ENCODE assay signal across 8 cellular contexts in genomic region chr20:63706852-63707557, GRCh38. TPM values are rescaled to one million over a fixed set of nuclear protein-coding genes. Genes with fewer than 3 reads are reported as not detected.
DNase-seq lines count a peak whose midpoint lies in the region; ATAC-seq, FAIRE-seq and TF ChIP-seq lines count a peak whose summit lies in the region.

No MANE protein-coding gene starts in this region.

- H3K4me2 ChIP-seq in KMS-11 (peak overlapping the region; percentile 83), HepG2 (ENCODE audit: low read depth, low read length) (peak overlapping the region; percentile 96)

- POLR2A ChIA-PET in HepG2 (lab: Yijun Ruan, JAX) = interaction anchor here (0.6 to 12.4 kb wide), 22 partner anchors 9 to 348 kb away, joined by 3 to 190 read pairs (median 7); partner anchors contain the start of genes GMEB2, LIME1, PRPF6 and RTEL1

- ATAC-seq in GM21529 (IDR thresholded peaks at IDR 0.05; ENCODE audit: unreplicated experiment) (peak; percentile 35), HepG2 (peak; percentile 71)

- WGBS in HepG2 (ENCODE audit: low lambda C conversion rate) = under 1% methylated on average over 39 of the region's 56 CpGs

- peak overlapping the region; percentile 52 for H3K9ac ChIP-seq in KMS-11
- peak overlapping the region; percentile 97 for H3K9ac ChIP-seq in HepG2 (ENCODE audit: insufficient read depth, low read depth, low read length)

- H2AFZ ChIP-seq in KMS-11 (ENCODE audit: low read depth) (peak overlapping the region; percentile 42), HepG2 (ENCODE audit: low read length) (no peak overlapping the region)

- H3K27ac ChIP-seq in KMS-11 (peak overlapping the region; percentile 53), WERI-Rb-1 (peak overlapping the region; percentile 94), HepG2 (ENCODE audit: extremely low read length, insufficient read depth, low read length) (peak overlapping the region; percentile 81)

- H3K27me3 ChIP-seq in KMS-11 (ENCODE audit: insufficient read depth, low read depth) (no peaks in the 10 kb centered on the region), WERI-Rb-1 (ENCODE audit: insufficient read depth, low read depth, severe bottlenecking) (no peaks in the 10 kb centered on the region), HepG2 (ENCODE audit: control insufficient read depth in 1 of 2, insufficient read depth in 2 of 2, low read length in 2 of 2) (no peaks in the 10 kb centered on the region; a peak in 1 of 5 replicates)

- peak; percentile 93 for FAIRE-seq in HepG2 (lab: Jason Lieb, UNC)

- TF ChIP-seq EP300 in HepG2 (IDR thresholded peaks at IDR 0.05; ENCODE audit: low read depth in 2 of 2, low read length in 2 of 2) (no peak), HepG2 (CRISPR knock-in tag; IDR thresholded peaks at IDR 0.05; ENCODE audit: borderline replicate concordance) (no peak; the same call in none of the 2 replicates)

- H4K20me1 ChIP-seq in KMS-11 (ENCODE audit: insufficient read depth) (peaks cover 3% of the 10 kb centered on the region; the same call in 1 of the 2 replicates), HepG2 (ENCODE audit: insufficient read depth, low read length) (peaks cover 10% of the 10 kb centered on the region; the same call in 1 of the 2 replicates)

- H3K4me1 ChIP-seq in KMS-11 (ENCODE audit: low read depth, poor library complexity, severe bottlenecking) (peaks cover 20% of the 10 kb centered on the region), HepG2 (ENCODE audit: insufficient read depth, low read length) (peaks cover 36% of the 10 kb centered on the region)

- peak; percentile 99 for TF ChIP-seq RAD21 in HepG2 (CRISPR knock-in tag; IDR thresholded peaks at IDR 0.05)

- BruUV-seq in HepG2 (replicated peaks; lab: Mats Ljungman, UMichigan) = no TSS peak

- H3K4me3 ChIP-seq in KMS-11 (IDR thresholded peaks at IDR 0.05; ENCODE audit: insufficient read depth, low read depth, low read length) (no peak overlapping the region), WERI-Rb-1 (ENCODE audit: low read depth, low read length) (peak overlapping the region; percentile 61), choroid plexus epithelial cell (ENCODE audit: low read depth, low read length) (peak overlapping the region; percentile 83), HepG2 (replicated peaks in 1 of 3; ENCODE audit: insufficient read depth in 1 of 3, low read depth in 2 of 3, low read length in 3 of 3) (peak overlapping the region; percentile 79 to 99 (median 99))

- TF ChIP-seq CTCF in KMS-11 (conservative IDR thresholded peaks at IDR 0.05; ENCODE audit: low read depth, low read length) (peak; percentile 79), WERI-Rb-1 (IDR thresholded peaks at IDR 0.05; ENCODE audit: low read depth, low read length) (peak; percentile 82), choroid plexus epithelial cell (conservative IDR thresholded peaks at IDR 0.05; ENCODE audit: low read depth, low read length) (peak; percentile 59), HepG2 (CRISPR knock-in tag; IDR thresholded peaks at IDR 0.05) (peak; percentile 98)

- intact Hi-C loops in HepG2 (cut with micrococcal nuclease; ENCODE audit: unreplicated experiment) = loop anchor here (1.0 to 2.0 kb wide), 3 partner anchors 34 to 158 kb away; partner anchors contain the start of gene TPD52L2

- H3K36me3 ChIP-seq in KMS-11 (ENCODE audit: insufficient read depth) = no peaks in the 10 kb centered on the region; the same call in 1 of the 2 replicates
- peaks cover 69% of the 10 kb centered on the region for H3K36me3 ChIP-seq in WERI-Rb-1
- H3K36me3 ChIP-seq in HepG2 (replicated peaks in 1 of 2; ENCODE audit: control insufficient read depth in 1 of 2, insufficient read depth in 2 of 2, low read length in 2 of 2) = peaks cover 25 to 58% of the 10 kb centered on the region in 2 experiments

- TF ChIP-seq POLR2A in HepG2 (IDR thresholded peaks at IDR 0.05; ENCODE audit: insufficient read depth in 1 of 2, low read depth in 2 of 2, low read length in 2 of 2) = peak in 1 of 2 experiments; percentile 43; a peak in 1 of 4 replicates

- peaks cover 47% of the 10 kb centered on the region; the same call in 1 of the 2 replicates for H3K79me2 ChIP-seq in KMS-11 (ENCODE audit: insufficient read depth, low read depth)
- peaks cover 58% of the 10 kb centered on the region for H3K79me2 ChIP-seq in HepG2 (ENCODE audit: insufficient read depth, low read length)

- H3K9me3 ChIP-seq in WERI-Rb-1 (ENCODE audit: severe bottlenecking) = no peaks in the 10 kb centered on the region
- H3K9me3 ChIP-seq in HepG2 (ENCODE audit: low read length) = no peaks in the 10 kb centered on the region

- CTCF ChIA-PET in HepG2 (lab: Yijun Ruan, JAX; ENCODE audit: low intra/inter-chr PET ratio, low total read pairs) = interaction anchor here (1.1 to 3.2 kb wide), 6 partner anchors 31 to 267 kb away, joined by 4 to 15 read pairs (median 6); partner anchors contain the start of genes LIME1 and TPD52L2

- DNase-seq in DMS 273 (lab: John Stamatoyannopoulos, UW; ENCODE audit: unreplicated experiment) (peak; percentile 80), WERI-Rb-1 (peak; percentile 80), choroid plexus epithelial cell (ENCODE audit: low read depth) (peak; percentile 59), HepG2 (ENCODE audit: low spot score) (peak; percentile 77), HPDE6-E6E7 (ENCODE audit: extremely low spot score) (no peak)
- DNase-seq in stimulated activated CD8-positive, alpha-beta memory T cell treated with anti-CD3 and anti-CD28 coated beads, Interleukin-7, amount 100 ng/mL, for 4 hours (ENCODE audit: low read depth in 2 of 2) = peak; percentile 43 to 60

- in situ Hi-C loops in HepG2 (cut with HindIII; ENCODE audit: extremely low pct_ligation_motif_present, low pct_unique_long_range_greater_than_20kb) = loop anchor here (5.0 to 10.0 kb wide), 3 partner anchors 35 to 150 kb away; no protein-coding TSS in a partner anchor

RNA-seq across cellular contexts. Expression of gene ARFRP1, which starts 0.8 kb away (rescaled TPM):
- total RNA-seq in HepG2 (2016; rRNA removed; fragmentation: Illumina TruSeq; extraction: Trizol) = 33.7 and 51.1 TPM in 2 replicates
- total RNA-seq in HepG2 (2016; cell fraction: cytosol; rRNA removed; fragmentation: Illumina TruSeq; extraction: Trizol; ENCODE audit: low read depth) = 9.6 and 11.5 TPM in 2 replicates
- total RNA-seq in HepG2 (2016; cell fraction: insoluble cytoplasmic fraction; rRNA removed; fragmentation: Illumina TruSeq; extraction: Trizol) = 31.8 and 53.2 TPM in 2 replicates
- total RNA-seq in HepG2 (2016; cell fraction: membrane; rRNA removed; fragmentation: Illumina TruSeq; extraction: Trizol) = 22.2 and 23.1 TPM in 2 replicates
- 37.5 and 46.0 TPM in 2 replicates for total RNA-seq in HepG2 (2016; cell fraction: nucleus; rRNA removed; fragmentation: Illumina TruSeq; extraction: Trizol)
- 32.0 and 42.8 TPM in 2 replicates for polyA plus RNA-seq in HepG2 (2011; rRNA removed)
- polyA plus RNA-seq in HepG2 (2011; cell fraction: cytosol; rRNA removed) = 48.5 and 49.6 TPM in 2 replicates
- 123 and 125 TPM in 2 replicates for polyA plus RNA-seq in HepG2 (2011; cell fraction: nucleus; rRNA removed)
- 26.6 and 30.7 TPM in 2 replicates for polyA plus RNA-seq in HepG2 (2012)
- polyA plus RNA-seq in HepG2 (2016; cell fraction: cytosol; fragmentation: Illumina TruSeq; extraction: Trizol; ENCODE audit: low read depth) = 8.8 and 9.1 TPM in 2 replicates
- 30.0 and 34.6 TPM in 2 replicates for polyA plus RNA-seq in HepG2 (2016; cell fraction: insoluble cytoplasmic fraction; fragmentation: Illumina TruSeq; extraction: Trizol; ENCODE audit: low read depth)
- polyA plus RNA-seq in HepG2 (2016; cell fraction: membrane; fragmentation: Illumina TruSeq; extraction: Trizol; ENCODE audit: low read depth) = 12.6 and 13.5 TPM in 2 replicates
- polyA plus RNA-seq in HepG2 (2016; cell fraction: nucleus; fragmentation: Illumina TruSeq; extraction: Trizol; ENCODE audit: insufficient read depth, low read depth) = 86.0 and 91.0 TPM in 2 replicates
- polyA minus RNA-seq in HepG2 (2011; rRNA and poly(A)+ RNA removed; ENCODE audit: low replicate concordance) = 28.5 and 35.1 TPM in 2 replicates
- 10.4 and 12.4 TPM in 2 replicates for polyA minus RNA-seq in HepG2 (2011; cell fraction: cytosol; rRNA and poly(A)+ RNA removed)
- 55.9 and 67.1 TPM in 2 replicates for polyA minus RNA-seq in HepG2 (2011; cell fraction: nucleus; rRNA and poly(A)+ RNA removed)

RNA-seq across cellular contexts. Expression of gene ZGPAT, which starts 0.8 kb away (rescaled TPM):
- total RNA-seq in HepG2 (2016; rRNA removed; fragmentation: Illumina TruSeq; extraction: Trizol) = 40.2 and 41.9 TPM in 2 replicates
- total RNA-seq in HepG2 (2016; cell fraction: cytosol; rRNA removed; fragmentation: Illumina TruSeq; extraction: Trizol; ENCODE audit: low read depth) = 34.8 and 37.0 TPM in 2 replicates
- total RNA-seq in HepG2 (2016; cell fraction: insoluble cytoplasmic fraction; rRNA removed; fragmentation: Illumina TruSeq; extraction: Trizol) = 37.7 and 46.6 TPM in 2 replicates
- 18.3 and 22.0 TPM in 2 replicates for total RNA-seq in HepG2 (2016; cell fraction: membrane; rRNA removed; fragmentation: Illumina TruSeq; extraction: Trizol)
- total RNA-seq in HepG2 (2016; cell fraction: nucleus; rRNA removed; fragmentation: Illumina TruSeq; extraction: Trizol) = 23.9 and 24.8 TPM in 2 replicates
- 23.0 and 32.8 TPM in 2 replicates for polyA plus RNA-seq in HepG2 (2011; rRNA removed)
- 17.1 and 24.8 TPM in 2 replicates for polyA plus RNA-seq in HepG2 (2011; cell fraction: cytosol; rRNA removed)
- 93.0 and 104 TPM in 2 replicates for polyA plus RNA-seq in HepG2 (2011; cell fraction: nucleus; rRNA removed)
- 16.8 and 17.7 TPM in 2 replicates for polyA plus RNA-seq in HepG2 (2012)
- 4.5 and 5.1 TPM in 2 replicates for polyA plus RNA-seq in HepG2 (2016; cell fraction: cytosol; fragmentation: Illumina TruSeq; extraction: Trizol; ENCODE audit: low read depth)
- polyA plus RNA-seq in HepG2 (2016; cell fraction: insoluble cytoplasmic fraction; fragmentation: Illumina TruSeq; extraction: Trizol; ENCODE audit: low read depth) = 36.0 and 43.8 TPM in 2 replicates
- 9.1 and 10.0 TPM in 2 replicates for polyA plus RNA-seq in HepG2 (2016; cell fraction: membrane; fragmentation: Illumina TruSeq; extraction: Trizol; ENCODE audit: low read depth)
- polyA plus RNA-seq in HepG2 (2016; cell fraction: nucleus; fragmentation: Illumina TruSeq; extraction: Trizol; ENCODE audit: insufficient read depth, low read depth) = 70.9 and 80.9 TPM in 2 replicates
- polyA minus RNA-seq in HepG2 (2011; rRNA and poly(A)+ RNA removed; ENCODE audit: low replicate concordance) = 12.8 and 40.1 TPM in 2 replicates
- 9.3 and 9.5 TPM in 2 replicates for polyA minus RNA-seq in HepG2 (2011; cell fraction: cytosol; rRNA and poly(A)+ RNA removed)
- polyA minus RNA-seq in HepG2 (2011; cell fraction: nucleus; rRNA and poly(A)+ RNA removed) = 13.8 and 15.9 TPM in 2 replicates

RNA-seq across cellular contexts. Expression of gene TNFRSF6B, which starts 10.6 kb away (rescaled TPM):
- total RNA-seq in HepG2 (2016; rRNA removed; fragmentation: Illumina TruSeq; extraction: Trizol) = not detected in 2 replicates
- total RNA-seq in HepG2 (2016; cell fraction: cytosol; rRNA removed; fragmentation: Illumina TruSeq; extraction: Trizol; ENCODE audit: low read depth) = not detected in 2 replicates
- not detected in 2 replicates for total RNA-seq in HepG2 (2016; cell fraction: insoluble cytoplasmic fraction; rRNA removed; fragmentation: Illumina TruSeq; extraction: Trizol)
- not detected in 2 replicates for total RNA-seq in HepG2 (2016; cell fraction: membrane; rRNA removed; fragmentation: Illumina TruSeq; extraction: Trizol)
- total RNA-seq in HepG2 (2016; cell fraction: nucleus; rRNA removed; fragmentation: Illumina TruSeq; extraction: Trizol) = not detected in 2 replicates
- polyA plus RNA-seq in HepG2 (2011; rRNA removed) = 0.24 and 0.86 TPM in 2 replicates
- 0.45 and 1.3 TPM in 2 replicates for polyA plus RNA-seq in HepG2 (2011; cell fraction: cytosol; rRNA removed)
- polyA plus RNA-seq in HepG2 (2011; cell fraction: nucleus; rRNA removed) = 22.5 and 36.0 TPM in 2 replicates
- polyA plus RNA-seq in HepG2 (2012) = 0.55 TPM in 1 of 2 replicates, not detected in the other
- polyA plus RNA-seq in HepG2 (2016; cell fraction: cytosol; fragmentation: Illumina TruSeq; extraction: Trizol; ENCODE audit: low read depth) = 0.45 and 0.48 TPM in 2 replicates
- 0.32 TPM in 1 of 2 replicates, not detected in the other for polyA plus RNA-seq in HepG2 (2016; cell fraction: insoluble cytoplasmic fraction; fragmentation: Illumina TruSeq; extraction: Trizol; ENCODE audit: low read depth)
- polyA plus RNA-seq in HepG2 (2016; cell fraction: membrane; fragmentation: Illumina TruSeq; extraction: Trizol; ENCODE audit: low read depth) = 0.37 and 0.71 TPM in 2 replicates
- not detected in 2 replicates for polyA plus RNA-seq in HepG2 (2016; cell fraction: nucleus; fragmentation: Illumina TruSeq; extraction: Trizol; ENCODE audit: insufficient read depth, low read depth)
- polyA minus RNA-seq in HepG2 (2011; rRNA and poly(A)+ RNA removed; ENCODE audit: low replicate concordance) = not detected in 2 replicates
- not detected in 2 replicates for polyA minus RNA-seq in HepG2 (2011; cell fraction: cytosol; rRNA and poly(A)+ RNA removed)
- not detected in 2 replicates for polyA minus RNA-seq in HepG2 (2011; cell fraction: nucleus; rRNA and poly(A)+ RNA removed)

RNA-seq across cellular contexts. Expression of gene LIME1, which starts 29.5 kb away (rescaled TPM):
- 51.5 and 61.5 TPM in 2 replicates for total RNA-seq in HepG2 (2016; rRNA removed; fragmentation: Illumina TruSeq; extraction: Trizol)
- total RNA-seq in HepG2 (2016; cell fraction: cytosol; rRNA removed; fragmentation: Illumina TruSeq; extraction: Trizol; ENCODE audit: low read depth) = 59.8 and 81.2 TPM in 2 replicates
- total RNA-seq in HepG2 (2016; cell fraction: insoluble cytoplasmic fraction; rRNA removed; fragmentation: Illumina TruSeq; extraction: Trizol) = 46.5 and 57.9 TPM in 2 replicates
- total RNA-seq in HepG2 (2016; cell fraction: membrane; rRNA removed; fragmentation: Illumina TruSeq; extraction: Trizol) = 59.4 and 77.4 TPM in 2 replicates
- 31.7 and 32.4 TPM in 2 replicates for total RNA-seq in HepG2 (2016; cell fraction: nucleus; rRNA removed; fragmentation: Illumina TruSeq; extraction: Trizol)
- polyA plus RNA-seq in HepG2 (2011; rRNA removed) = 13.0 and 23.5 TPM in 2 replicates
- 20.4 and 43.4 TPM in 2 replicates for polyA plus RNA-seq in HepG2 (2011; cell fraction: cytosol; rRNA removed)
- 145 and 202 TPM in 2 replicates for polyA plus RNA-seq in HepG2 (2011; cell fraction: nucleus; rRNA removed)
- 14.6 and 20.3 TPM in 2 replicates for polyA plus RNA-seq in HepG2 (2012)
- polyA plus RNA-seq in HepG2 (2016; cell fraction: cytosol; fragmentation: Illumina TruSeq; extraction: Trizol; ENCODE audit: low read depth) = 90.7 and 108 TPM in 2 replicates
- 72.4 and 82.2 TPM in 2 replicates for polyA plus RNA-seq in HepG2 (2016; cell fraction: insoluble cytoplasmic fraction; fragmentation: Illumina TruSeq; extraction: Trizol; ENCODE audit: low read depth)
- 75.9 and 77.5 TPM in 2 replicates for polyA plus RNA-seq in HepG2 (2016; cell fraction: membrane; fragmentation: Illumina TruSeq; extraction: Trizol; ENCODE audit: low read depth)
- 89.9 and 96.0 TPM in 2 replicates for polyA plus RNA-seq in HepG2 (2016; cell fraction: nucleus; fragmentation: Illumina TruSeq; extraction: Trizol; ENCODE audit: insufficient read depth, low read depth)
- polyA minus RNA-seq in HepG2 (2011; rRNA and poly(A)+ RNA removed; ENCODE audit: low replicate concordance) = 2.1 and 20.3 TPM in 2 replicates
- 22.2 and 31.7 TPM in 2 replicates for polyA minus RNA-seq in HepG2 (2011; cell fraction: cytosol; rRNA and poly(A)+ RNA removed)
- 13.2 and 15.8 TPM in 2 replicates for polyA minus RNA-seq in HepG2 (2011; cell fraction: nucleus; rRNA and poly(A)+ RNA removed)

RNA-seq across cellular contexts. Expression of gene SLC2A4RG, which starts 32.6 kb away (rescaled TPM):
- total RNA-seq in HepG2 (2016; rRNA removed; fragmentation: Illumina TruSeq; extraction: Trizol) = 47.4 and 91.4 TPM in 2 replicates
- total RNA-seq in HepG2 (2016; cell fraction: cytosol; rRNA removed; fragmentation: Illumina TruSeq; extraction: Trizol; ENCODE audit: low read depth) = 129 and 134 TPM in 2 replicates
- 39.6 and 94.5 TPM in 2 replicates for total RNA-seq in HepG2 (2016; cell fraction: insoluble cytoplasmic fraction; rRNA removed; fragmentation: Illumina TruSeq; extraction: Trizol)
- 171 and 186 TPM in 2 replicates for total RNA-seq in HepG2 (2016; cell fraction: membrane; rRNA removed; fragmentation: Illumina TruSeq; extraction: Trizol)
- total RNA-seq in HepG2 (2016; cell fraction: nucleus; rRNA removed; fragmentation: Illumina TruSeq; extraction: Trizol) = 92.1 and 130 TPM in 2 replicates
- polyA plus RNA-seq in HepG2 (2011; rRNA removed) = 95.9 and 105 TPM in 2 replicates
- 36.7 and 62.3 TPM in 2 replicates for polyA plus RNA-seq in HepG2 (2011; cell fraction: cytosol; rRNA removed)
- 581 and 754 TPM in 2 replicates for polyA plus RNA-seq in HepG2 (2011; cell fraction: nucleus; rRNA removed)
- polyA plus RNA-seq in HepG2 (2012) = 65.4 and 92.2 TPM in 2 replicates
- polyA plus RNA-seq in HepG2 (2016; cell fraction: cytosol; fragmentation: Illumina TruSeq; extraction: Trizol; ENCODE audit: low read depth) = 354 and 372 TPM in 2 replicates
- polyA plus RNA-seq in HepG2 (2016; cell fraction: insoluble cytoplasmic fraction; fragmentation: Illumina TruSeq; extraction: Trizol; ENCODE audit: low read depth) = 107 and 130 TPM in 2 replicates
- polyA plus RNA-seq in HepG2 (2016; cell fraction: membrane; fragmentation: Illumina TruSeq; extraction: Trizol; ENCODE audit: low read depth) = 352 and 381 TPM in 2 replicates
- polyA plus RNA-seq in HepG2 (2016; cell fraction: nucleus; fragmentation: Illumina TruSeq; extraction: Trizol; ENCODE audit: insufficient read depth, low read depth) = 510 and 535 TPM in 2 replicates
- polyA minus RNA-seq in HepG2 (2011; rRNA and poly(A)+ RNA removed; ENCODE audit: low replicate concordance) = 23.9 and 51.3 TPM in 2 replicates
- polyA minus RNA-seq in HepG2 (2011; cell fraction: cytosol; rRNA and poly(A)+ RNA removed) = 24.3 and 27.0 TPM in 2 replicates
- polyA minus RNA-seq in HepG2 (2011; cell fraction: nucleus; rRNA and poly(A)+ RNA removed) = 61.3 and 75.8 TPM in 2 replicates
